1 cellular context compared by ENCODE assay signal in genomic region chr14:61500046-61500445, GRCh38.
TF ChIP-seq lines count a peak whose summit lies in the region.

No MANE protein-coding gene starts in this region.

TF ChIP-seq in GM23338, 12 proteins besides CTCF, POLR2A, EP300 and RAD21 (continued from another document):
- TF ChIP-seq ZNF462 (CRISPR knock-in tag; IDR thresholded peaks at IDR 0.05) (no peak), REST (IDR thresholded peaks at IDR 0.05; ENCODE audit: unreplicated experiment) (no peak), ZNF331 (CRISPR knock-in tag; IDR thresholded peaks at IDR 0.05; ENCODE audit: low read depth) (no peak), EZH2phosphoT487 (IDR thresholded peaks at IDR 0.05; ENCODE audit: unreplicated experiment) (no peak)
TF ChIP-seq in GM23338: peak in this region for 0.
